ENCODE assay signal across 1 cellular context in genomic region chr22:45470871-45471270, GRCh38.
TF ChIP-seq lines count a peak whose summit lies in the region.

No MANE protein-coding gene starts in this region.

TF ChIP-seq in GM23338, 12 proteins besides CTCF, POLR2A, EP300 and RAD21:
- no peak for TF ChIP-seq ETS1 (IDR thresholded peaks at IDR 0.05)
- no peak for TF ChIP-seq ZNF331 (CRISPR knock-in tag; IDR thresholded peaks at IDR 0.05; ENCODE audit: low read depth)
- no peak for TF ChIP-seq ZNF462 (CRISPR knock-in tag; IDR thresholded peaks at IDR 0.05)
- TF ChIP-seq REST (IDR thresholded peaks at IDR 0.05; ENCODE audit: unreplicated experiment), result no peak
- TF ChIP-seq NANOG (IDR thresholded peaks at IDR 0.05; ENCODE audit: borderline replicate concordance), result no peak
- no peak for TF ChIP-seq EZH2 (IDR thresholded peaks at IDR 0.05; ENCODE audit: low read depth, unreplicated experiment)
- TF ChIP-seq STAT1 (IDR thresholded peaks at IDR 0.05; ENCODE audit: unreplicated experiment), result no peak
- no peak for TF ChIP-seq POLR2AphosphoS5 (IDR thresholded peaks at IDR 0.05; ENCODE audit: low read depth)
- no peak for TF ChIP-seq EZH2phosphoT487 (IDR thresholded peaks at IDR 0.05; ENCODE audit: unreplicated experiment)
- TF ChIP-seq JUNB (IDR thresholded peaks at IDR 0.05; ENCODE audit: unreplicated experiment), result no peak
- no peak for TF ChIP-seq ZNF114 (CRISPR knock-in tag; IDR thresholded peaks at IDR 0.05)
- no peak for TF ChIP-seq CREB1 (CRISPR knock-in tag; IDR thresholded peaks at IDR 0.05; ENCODE audit: low read depth)
